In genomic region chr6:54694928-54695532, GRCh38 we compare ENCODE assay signal across 30 cellular contexts.
"Had no signal": no experiment of that assay in that cellular context is flagged by ENCODE, and none has a peak within 500 bp of the region (broad histone marks: within the 10 kb centered on the region; RNA-seq: fewer than 3 reads in every experiment).

No MANE protein-coding gene starts in this region.

- H3K4me2 ChIP-seq: hepatocyte had no signal

- H3K27ac ChIP-seq: adrenal gland, ascending aorta, brain microvascular endothelial cell, epithelial cell of prostate, esophagus squamous epithelium, gastroesophageal sphincter, heart right ventricle, hepatocyte had no signal

- H3K4me1 ChIP-seq: adrenal gland, ascending aorta, gastroesophageal sphincter, heart right ventricle had no signal

- H3K27me3 ChIP-seq: adrenal gland, ascending aorta, brain microvascular endothelial cell, esophagus squamous epithelium, gastroesophageal sphincter, heart right ventricle, hepatocyte had no signal

- H3K36me3 ChIP-seq: adrenal gland, ascending aorta, brain microvascular endothelial cell, esophagus squamous epithelium, gastroesophageal sphincter, heart right ventricle had no signal

- FAIRE-seq: endometrium, endothelial cell of umbilical vein had no signal

- H2AFZ ChIP-seq: hepatocyte had no signal

- DNase-seq: activated CD4-positive, alpha-beta memory T cell treated with anti-CD3 and anti-CD28 coated beads for 36 hours; activated CD4-positive, alpha-beta T cell treated with anti-CD3 and anti-CD28 coated beads for 36 hours; activated CD4-positive, alpha-beta T cell treated with anti-CD3 and anti-CD28 coated beads, Interleukin-2, amount 10 ng/mL, durations not matched to agents 24 days and 14 days; activated CD4-positive, CD25-positive, alpha-beta regulatory T cell; activated CD4-positive, CD25-positive, alpha-beta regulatory T cell treated with anti-CD3 and anti-CD28 coated beads, Interleukin-2, amount 50 U/mL, for 72 hours; activated CD8-positive, alpha-beta memory T cell treated with anti-CD3 and anti-CD28 coated beads, Interleukin-2, amount 10 ng/mL, durations not matched to agents 7 days and 5 days; activated CD8-positive, alpha-beta memory T cell treated with anti-CD3 and anti-CD28 coated beads, Interleukin-2, amount 50 U/mL, for 4 hours; activated CD8-positive, alpha-beta T cell treated with anti-CD3 and anti-CD28 coated beads, Interleukin-2, amount 10 ng/mL, durations not matched to agents 7 days and 5 days; activated effector memory CD4-positive, alpha-beta T cell treated with anti-CD3 and anti-CD28 coated beads, Interleukin-2, amount 50 U/mL, for 16 hours; activated naive CD4-positive, alpha-beta T cell treated with anti-CD3 and anti-CD28 coated beads for 36 hours; activated naive CD8-positive, alpha-beta T cell treated with anti-CD3 and anti-CD28 coated beads for 36 hours; activated naive CD8-positive, alpha-beta T cell treated with anti-CD3 and anti-CD28 coated beads, Interleukin-2, amount 50 U/mL, for 24 hours; activated T-cell treated with anti-CD3 and anti-CD28 coated beads, Interleukin-2, amount 50 U/mL, for 1 hour; activated T-cell treated with anti-CD3 and anti-CD28 coated beads, Interleukin-2, amount 50 U/mL, for 48 hours; adrenal gland; brain microvascular endothelial cell; caudate nucleus; cortex of kidney; dermis blood vessel endothelial cell; effector CD8-positive, alpha-beta T cell; esophagus squamous epithelium; foreskin melanocyte; heart right ventricle; T-helper 2 cell had no signal

- H3K9me3 ChIP-seq: adrenal gland, ascending aorta, esophagus squamous epithelium, gastroesophageal sphincter, heart right ventricle had no signal

- H3K4me3 ChIP-seq: adrenal gland, ascending aorta, esophagus squamous epithelium, gastroesophageal sphincter, heart right ventricle, hepatocyte had no signal

- H3K79me2 ChIP-seq: hepatocyte had no signal

- ATAC-seq: activated CD4-positive, alpha-beta T cell treated with anti-CD3 and anti-CD28 coated beads for 36 hours; activated CD8-positive, alpha-beta memory T cell treated with anti-CD3 and anti-CD28 coated beads, Interleukin-2, amount 10 ng/mL, durations not matched to agents 7 days and 5 days; activated CD8-positive, alpha-beta T cell treated with anti-CD3 and anti-CD28 coated beads, Interleukin-2, amount 10 ng/mL, durations not matched to agents 7 days and 5 days; activated naive CD8-positive, alpha-beta T cell treated with anti-CD3 and anti-CD28 coated beads, Interleukin-2, amount 50 U/mL, for 24 hours; gastroesophageal sphincter; heart right ventricle had no signal
